8 cellular contexts compared by ENCODE assay signal in the genomic region with DNA sequence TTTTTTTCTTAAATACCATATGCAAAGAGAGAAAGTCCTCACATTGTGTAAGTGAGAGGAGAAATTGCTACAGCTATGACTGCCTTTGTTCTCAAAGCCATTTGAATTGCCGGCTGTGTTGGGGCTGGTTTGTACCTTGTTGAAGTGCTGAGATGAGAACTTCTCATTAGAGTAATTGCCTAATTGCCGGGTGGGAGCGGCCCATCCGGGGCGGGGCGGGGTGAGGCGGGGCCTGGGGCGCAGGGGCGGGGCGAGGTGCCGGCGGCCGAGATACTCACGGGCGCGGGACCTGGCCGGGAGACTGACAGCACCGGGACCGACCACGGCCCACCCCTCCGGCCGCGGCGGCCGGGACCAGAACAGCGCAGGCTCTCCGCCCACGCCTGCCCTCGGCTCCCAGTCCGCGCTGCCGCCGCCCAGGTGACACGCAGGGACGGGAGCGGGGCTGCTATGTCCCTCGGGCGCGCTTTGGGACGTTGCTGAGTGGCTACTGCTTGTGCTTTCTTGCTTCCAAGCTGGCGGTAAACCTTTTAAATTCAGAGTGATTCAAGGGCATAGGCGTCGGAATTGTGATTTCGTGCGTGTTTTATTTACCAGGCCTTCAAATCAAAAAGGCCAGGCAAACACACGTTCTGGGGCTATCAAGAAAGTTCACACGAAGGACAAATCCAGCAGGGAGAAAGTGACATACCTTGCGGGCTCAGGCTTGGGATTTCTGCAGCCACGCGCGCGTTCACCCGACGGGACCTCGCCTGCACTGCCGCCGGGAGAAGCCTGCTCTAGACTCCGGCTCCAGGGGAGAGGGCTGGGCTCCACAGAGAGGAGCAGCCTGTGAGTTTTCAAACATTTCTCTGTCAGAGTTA.
DNase-seq lines count a peak whose midpoint lies in the region; ATAC-seq and TF ChIP-seq lines count a peak whose summit lies in the region.

No MANE protein-coding gene starts in this region.

- intact Hi-C loops in HCT116 (cut with micrococcal nuclease) (no loop called here), lower lobe of right lung (cut with DNase I) (no loop called here)
- intact Hi-C loops in dendritic cell treated with granulocyte-macrophage colony-stimulating factor and Interleukin-4, amounts not matched to agents 40 ng/mL and 50 ng/mL, for 4 days (cut with micrococcal nuclease), result no loop called here

- peak overlapping the region; percentile 49 to 67 for H3K4me3 ChIP-seq in HCT116 (replicated peaks in 1 of 2; ENCODE audit: low read depth in 1 of 2, low read length in 2 of 2)
- peak overlapping the region; percentile 63 for H3K4me3 ChIP-seq in lower lobe of right lung

- peak overlapping the region; percentile 61 for H3K9ac ChIP-seq in HCT116 (ENCODE audit: low read length)

- ATAC-seq in HCT116, result peak; percentile 95
- ATAC-seq in lower lobe of right lung, result peak; percentile 95 to 97

- POLR2A ChIA-PET in HCT116 (lab: Charles Lee), result no interaction called here

- RAD21 ChIA-PET in HCT116 (lab: Charles Lee; ENCODE audit: low non-redundant PET in 1 of 2, low total read pairs in 2 of 2, uncharacterized antibody in 2 of 2, unreplicated experiment in 2 of 2), result no interaction called here

- peak overlapping the region; percentile 70 for H3K4me3 Mint-ChIP-seq in dendritic cell treated with granulocyte-macrophage colony-stimulating factor and Interleukin-4, amounts not matched to agents 40 ng/mL and 50 ng/mL, for 4 days

- peak overlapping the region; percentile 65 for H2AFZ ChIP-seq in HCT116 (ENCODE audit: low read depth, low read length, poor library complexity, severe bottlenecking)

- DNase-seq in EH (ENCODE audit: low read depth) (peak; percentile 65), HCT116 (ENCODE audit: low read depth, low spot score) (no peak), NCI-H1436 (lab: John Stamatoyannopoulos, UW) (peak; percentile 82), lower lobe of right lung (peak; percentile 89), NCI-H187 treated with DMSO at 0.1 percent for 48 hours (lab: John Stamatoyannopoulos, UW) (no peak)
- peak; percentile 39 to 48 for DNase-seq in activated CD4-positive, alpha-beta T cell treated with anti-CD3 and anti-CD28 coated beads for 24 hours (ENCODE audit: low read depth in 2 of 2)
- peak; percentile 22 for DNase-seq in stimulated activated CD8-positive, alpha-beta memory T cell treated with anti-CD3 and anti-CD28 coated beads, Interleukin-15, amount 100 ng/mL, for 1 hour (ENCODE audit: low read depth)

- TF ChIP-seq CTCF in HCT116 (IDR thresholded peaks at IDR 0.05 in 2 of 3, conservative IDR thresholded peaks at IDR 0.05 in 1 of 3; ENCODE audit: borderline replicate concordance in 1 of 3, insufficient read depth in 1 of 3, low read depth in 2 of 3, low read length in 2 of 3), result no peak
- no peak for TF ChIP-seq CTCF in lower lobe of right lung (IDR thresholded peaks at IDR 0.05)

- H4K20me1 ChIP-seq in HCT116 (ENCODE audit: insufficient read depth), result no peaks in the 10 kb centered on the region

- peaks cover 6% of the 10 kb centered on the region for H3K4me1 Mint-ChIP-seq in dendritic cell treated with granulocyte-macrophage colony-stimulating factor and Interleukin-4, amounts not matched to agents 40 ng/mL and 50 ng/mL, for 4 days (ENCODE audit: low read depth)

- H3K4me2 ChIP-seq in HCT116 (ENCODE audit: low read length), result peak overlapping the region; percentile 97

- TF ChIP-seq RAD21 in HCT116 (IDR thresholded peaks at IDR 0.05; ENCODE audit: low read depth), result no peak

- no peaks in the 10 kb centered on the region for H3K9me2 ChIP-seq in HCT116 (ENCODE audit: insufficient read depth)

- H3K79me2 ChIP-seq in HCT116 (ENCODE audit: insufficient read depth, low read length), result no peaks in the 10 kb centered on the region

- H3K4me1 ChIP-seq in HCT116 (ENCODE audit: control insufficient read depth in 1 of 2, insufficient read depth in 2 of 2, low read length in 2 of 2), result peaks cover 10 to 17% of the 10 kb centered on the region in 2 experiments; a peak in 3 of 4 replicates
- H3K4me1 ChIP-seq in lower lobe of right lung, result peaks cover 52% of the 10 kb centered on the region

- H3K36me3 ChIP-seq in HCT116 (ENCODE audit: control insufficient read depth in 1 of 2, insufficient read depth in 2 of 2, low read length in 2 of 2) (no peaks in the 10 kb centered on the region), lower lobe of right lung (peaks cover 4% of the 10 kb centered on the region)

- H3K36me3 Mint-ChIP-seq in dendritic cell treated with granulocyte-macrophage colony-stimulating factor and Interleukin-4, amounts not matched to agents 40 ng/mL and 50 ng/mL, for 4 days (ENCODE audit: low read depth), result no peaks in the 10 kb centered on the region

- TF ChIP-seq POLR2A in HCT116 (IDR thresholded peaks at IDR 0.05; ENCODE audit: borderline replicate concordance, extremely low read depth, insufficient read depth, insufficient read length), result no peak

- H3K9me3 Mint-ChIP-seq in dendritic cell treated with granulocyte-macrophage colony-stimulating factor and Interleukin-4, amounts not matched to agents 40 ng/mL and 50 ng/mL, for 4 days, result no peaks in the 10 kb centered on the region

- H3K27me3 Mint-ChIP-seq in dendritic cell treated with granulocyte-macrophage colony-stimulating factor and Interleukin-4, amounts not matched to agents 40 ng/mL and 50 ng/mL, for 4 days, result peaks cover 28% of the 10 kb centered on the region

- no peaks in the 10 kb centered on the region for H3K9me3 ChIP-seq in HCT116 (ENCODE audit: control insufficient read depth in 1 of 2, insufficient read depth in 1 of 2, low read depth in 1 of 2, low read length in 2 of 2)
- no peaks in the 10 kb centered on the region for H3K9me3 ChIP-seq in lower lobe of right lung

- no TSS peak for BruUV-seq in HCT116 (replicated peaks; lab: Mats Ljungman, UMichigan)

- H3K27me3 ChIP-seq in HCT116 (ENCODE audit: insufficient read depth, low read length) (no peaks in the 10 kb centered on the region), lower lobe of right lung (ENCODE audit: low read depth) (no peaks in the 10 kb centered on the region)

- no peak overlapping the region for H3K27ac Mint-ChIP-seq in dendritic cell treated with granulocyte-macrophage colony-stimulating factor and Interleukin-4, amounts not matched to agents 40 ng/mL and 50 ng/mL, for 4 days

- CTCF ChIA-PET in HCT116 (lab: Charles Lee), result interaction anchor here (0.6 kb wide), 1 partner anchor 9 kb away, joined by 5 read pairs; no protein-coding TSS in a partner anchor

- H3K27ac ChIP-seq in HCT116 (ENCODE audit: low read depth, low read length) (no peak overlapping the region), lower lobe of right lung (peak overlapping the region; percentile 83)

TF ChIP-seq in HCT116, 20 proteins besides CTCF, POLR2A, EP300 and RAD21:
- TF ChIP-seq FOSL1 (IDR thresholded peaks at IDR 0.05; ENCODE audit: low read depth), result no peak
- TF ChIP-seq CEBPB (IDR thresholded peaks at IDR 0.05; ENCODE audit: low read depth), result 0 out of 2 replicates have a peak, but pooled peaks have one; percentile 4
- peak; percentile 88 for TF ChIP-seq EGR1 (IDR thresholded peaks at IDR 0.05; ENCODE audit: low read depth)

Comparison
In these comparisons a context has a peak if more than half of its experiments do, and no peak if none do; other contexts are left out.
1. DNase-seq: peak in EH (single experiment), NCI-H1436 (single experiment), activated CD4-positive, alpha-beta T cell treated with anti-CD3 and anti-CD28 coated beads for 24 hours (2 of 2), lower lobe of right lung (single experiment) and stimulated activated CD8-positive, alpha-beta memory T cell treated with anti-CD3 and anti-CD28 coated beads, Interleukin-15, amount 100 ng/mL, for 1 hour (single experiment); none in HCT116 (single experiment) and NCI-H187 treated with DMSO at 0.1 percent for 48 hours (single experiment).